In the genomic region with DNA sequence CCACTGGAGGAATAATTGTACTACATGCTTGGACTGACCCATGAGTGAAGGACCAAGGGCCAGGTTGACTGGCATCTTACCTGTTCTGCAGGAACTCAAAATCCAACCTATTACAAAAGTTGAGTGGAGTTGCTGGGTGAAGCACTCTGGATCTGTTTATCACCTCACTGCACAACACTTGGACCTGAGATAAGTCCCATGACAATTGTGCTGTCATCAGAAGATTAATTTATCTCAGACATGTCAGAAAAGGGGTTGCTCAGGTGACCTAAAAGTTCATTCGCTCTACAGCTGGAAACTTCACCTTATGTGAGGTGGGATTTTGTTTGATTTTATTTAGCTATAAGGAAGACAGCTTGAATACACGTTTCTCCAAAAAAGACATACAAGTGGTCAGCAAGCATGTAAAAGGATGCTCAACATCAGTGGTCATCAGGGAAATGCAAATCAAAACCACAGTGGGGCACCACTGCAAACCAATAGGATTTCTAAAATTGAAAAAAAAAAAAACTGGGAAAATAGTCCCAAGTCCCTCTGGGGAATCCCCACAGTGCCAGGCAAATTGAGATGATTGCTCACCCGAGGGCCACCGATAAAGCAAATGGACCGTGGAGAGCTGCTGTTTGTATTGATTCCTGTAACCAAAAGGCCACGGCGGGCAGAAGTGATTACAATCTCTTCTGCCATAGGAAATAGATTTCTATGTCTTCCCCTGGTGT, we compare ENCODE assay signal across 18 cellular contexts.
DNase-seq lines count a peak whose midpoint lies in the region; ATAC-seq, FAIRE-seq and TF ChIP-seq lines count a peak whose summit lies in the region.
"Had no signal": no experiment of that assay in that cellular context is flagged by ENCODE, and none has a peak within 500 bp of the region (broad histone marks: within the 10 kb centered on the region; RNA-seq: fewer than 3 reads in every experiment).

No MANE protein-coding gene starts in this region.

- DNase-seq in COLO668 (lab: John Stamatoyannopoulos, UW; ENCODE audit: unreplicated experiment) = peak; percentile 37
- DNase-seq in IMR-90 = peak; percentile 17
- peak in 1 of 4 experiments; percentile 53 for DNase-seq in K562 (ENCODE audit: extremely low read depth in 1 of 4, low spot score in 3 of 4)
- no peak for DNase-seq in mesendoderm
- no peak for DNase-seq in NK-92 (lab: John Stamatoyannopoulos, UW; ENCODE audit: unreplicated experiment)
- no peak for DNase-seq in NCI-H510A treated with DMSO at 0.1 percent for 48 hours (lab: John Stamatoyannopoulos, UW)
- no peak for DNase-seq in activated T-cell treated with anti-CD3 and anti-CD28 coated beads, Interleukin-2, amount 50 U/mL, for 4 hours
- no peak for DNase-seq in SIG-M5 treated with dmso at 0.1 percent for 504 hours (lab: John Stamatoyannopoulos, UW; ENCODE audit: unreplicated experiment)
- DNase-seq: CD4-positive, alpha-beta T cell; DND-41; NCI-H1436 treated with DMSO at 0.1 percent for 48 hours; NCI-H345; NCI-H748 treated with DMSO at 0.1 percent for 48 hours; Peyer's patch; SJCRH30; SW 1271 had no signal

- no peaks in the 10 kb centered on the region for H3K4me1 Mint-ChIP-seq in activated T-cell treated with anti-CD3 and anti-CD28 coated beads, Interleukin-2, amount 50 U/mL, for 4 hours (ENCODE audit: low read depth)
- H3K4me1 Mint-ChIP-seq: B cell had no signal

- peak overlapping the region; percentile 21; the same call in 1 of the 2 replicates for H2AK5ac ChIP-seq in IMR-90 (ENCODE audit: low read depth, low read length)
- H2AK5ac ChIP-seq in mesendoderm (ENCODE audit: low read length) = no peak overlapping the region

- intact Hi-C loops in IMR-90 (cut with micrococcal nuclease) (no loop called here), K562 (cut with micrococcal nuclease) (loop anchor here (5.0 kb wide), 1 partner anchor 70 kb away; a partner anchor contains a TSS)

- H3K4me2 ChIP-seq in IMR-90 (ENCODE audit: low read depth, low read length) (no peak overlapping the region), K562 (ENCODE audit: insufficient read depth, low read length) (peak overlapping the region; percentile 32; the same call in 1 of the 2 replicates), mesendoderm (ENCODE audit: low read length) (no peak overlapping the region)

- H3K36me3 ChIP-seq in IMR-90 (ENCODE audit: control insufficient read depth, insufficient read depth, low read length) (no peaks in the 10 kb centered on the region), K562 (ENCODE audit: control insufficient read depth, insufficient read depth, low read length) (no peaks in the 10 kb centered on the region), mesendoderm (ENCODE audit: control insufficient read depth, insufficient read depth, low read length) (no peaks in the 10 kb centered on the region)
- H3K36me3 ChIP-seq: Peyer's patch, SJCRH30 had no signal

- H3K9me1 ChIP-seq in IMR-90 (ENCODE audit: insufficient read depth, low read length) (peaks cover 9% of the 10 kb centered on the region), K562 (ENCODE audit: control insufficient read depth, insufficient read depth, low read length) (no peaks in the 10 kb centered on the region)

- no peak for TF ChIP-seq POLR2A in IMR-90 (IDR thresholded peaks at IDR 0.05; ENCODE audit: low read depth, low read length)
- TF ChIP-seq POLR2A in K562 (conservative IDR thresholded peaks at IDR 0.05) = no peak

- H3K79me1 ChIP-seq in IMR-90 (ENCODE audit: low read depth in 1 of 2, low read length in 2 of 2) = no peaks in the 10 kb centered on the region
- H3K79me1 ChIP-seq in mesendoderm (ENCODE audit: low read length) = no peaks in the 10 kb centered on the region

- H3K27me3 ChIP-seq in IMR-90 (ENCODE audit: control insufficient read depth, insufficient read depth, low read length) = no peaks in the 10 kb centered on the region
- no peaks in the 10 kb centered on the region for H3K27me3 ChIP-seq in K562 (ENCODE audit: control insufficient read depth in 2 of 2, insufficient read depth in 2 of 2, low read length in 2 of 2)
- H3K27me3 ChIP-seq in mesendoderm (ENCODE audit: insufficient read depth, low read length, poor library complexity) = no peaks in the 10 kb centered on the region
- H3K27me3 ChIP-seq: Peyer's patch, SJCRH30 had no signal

- H3K9me3 ChIP-seq in IMR-90 (ENCODE audit: control insufficient read depth, insufficient read depth, low read length) (no peaks in the 10 kb centered on the region), K562 (replicated peaks; ENCODE audit: control insufficient read depth, insufficient read depth, low read depth, low read length) (no peaks in the 10 kb centered on the region)
- H3K9me3 ChIP-seq: Peyer's patch, SJCRH30 had no signal

- H4K8ac ChIP-seq in IMR-90 (ENCODE audit: low read depth in 2 of 2, low read length in 2 of 2) (no peak overlapping the region), mesendoderm (ENCODE audit: low read depth, low read length) (no peak overlapping the region)

- no peaks in the 10 kb centered on the region for H3K36me3 Mint-ChIP-seq in activated T-cell treated with anti-CD3 and anti-CD28 coated beads, Interleukin-2, amount 50 U/mL, for 4 hours (ENCODE audit: insufficient read depth)

- no peak overlapping the region for H2AFZ ChIP-seq in IMR-90 (replicated peaks; ENCODE audit: low read length, poor library complexity)
- no peak overlapping the region for H2AFZ ChIP-seq in K562 (ENCODE audit: low read depth, low read length)

- no peak for TF ChIP-seq CTCF in IMR-90 (conservative IDR thresholded peaks at IDR 0.05; ENCODE audit: low read depth, low read length)
- no peak for TF ChIP-seq CTCF in K562 (IDR thresholded peaks at IDR 0.05 in 2 of 3, conservative IDR thresholded peaks at IDR 0.05 in 1 of 3; ENCODE audit: insufficient read depth in 2 of 3, low read depth in 1 of 3, low read length in 3 of 3)

- no peak overlapping the region for H2AK9ac ChIP-seq in IMR-90 (replicated peaks; ENCODE audit: low read depth, low read length, poor library complexity)

- in situ Hi-C loops in IMR-90 (cut with MboI; ENCODE audit: low sequenced_read_pairs) (no loop called here), K562 (cut with MboI) (no loop called here)

- H3K23ac ChIP-seq in IMR-90 (ENCODE audit: low read depth, low read length) = no peak overlapping the region
- H3K23ac ChIP-seq in mesendoderm (ENCODE audit: low read length) = no peak overlapping the region

- BruUV-seq in IMR-90 (replicated peaks; lab: Mats Ljungman, UMichigan) (no TSS peak), K562 (replicated peaks; lab: Mats Ljungman, UMichigan) (no TSS peak)

- H4K20me1 ChIP-seq in IMR-90 (ENCODE audit: insufficient read depth, low read length) (no peaks in the 10 kb centered on the region), K562 (replicated peaks; ENCODE audit: control insufficient read depth, insufficient read depth, low read length) (no peaks in the 10 kb centered on the region)

- H3K56ac ChIP-seq in IMR-90 (ENCODE audit: extremely low read depth, insufficient read depth, low read length) = no peak overlapping the region
- no peak overlapping the region for H3K56ac ChIP-seq in mesendoderm (ENCODE audit: low read length)

- H3K9me3 Mint-ChIP-seq in activated T-cell treated with anti-CD3 and anti-CD28 coated beads, Interleukin-2, amount 50 U/mL, for 4 hours = no peaks in the 10 kb centered on the region
- H3K9me3 Mint-ChIP-seq: CD4-positive, alpha-beta T cell had no signal

- H2BK20ac ChIP-seq in IMR-90 (ENCODE audit: low read depth, low read length) = 0 out of 2 replicates have a peak overlapping the region, but pooled peaks have one; percentile 14

- TF ChIP-seq EP300 in K562 (IDR thresholded peaks at IDR 0.05; ENCODE audit: low read length) = peak; percentile 82

- H3K4ac ChIP-seq in IMR-90 (ENCODE audit: low read depth, low read length) (no peak overlapping the region), mesendoderm (ENCODE audit: low read depth, low read length) (no peak overlapping the region)

- peak; percentile 49 for FAIRE-seq in K562 (lab: Jason Lieb, UNC)
- FAIRE-seq: H1 had no signal

- H4K5ac ChIP-seq in IMR-90 (ENCODE audit: low read depth, low read length) (no peak overlapping the region), mesendoderm (ENCODE audit: low read length) (no peak overlapping the region)

- H3K27ac ChIP-seq in IMR-90 (ENCODE audit: insufficient read depth, low read length) = no peak overlapping the region
- H3K27ac ChIP-seq in K562 (ENCODE audit: extremely low read depth, low read depth, low read length) = no peak overlapping the region
- H3K27ac ChIP-seq in mesendoderm (ENCODE audit: low read depth, low read length) = no peak overlapping the region
- H3K27ac ChIP-seq: Peyer's patch, SJCRH30 had no signal

- WGBS in IMR-90 (ENCODE audit: extremely low coverage in 2 of 2, insufficient read length in 1 of 2), 2 experiments = 76% methylated on average over 5 of the region's 7 CpGs; no CpG with 5 or more reads in 1 of the 2 experiments
- whole genome bisulfite sequencing in K562 (ENCODE audit: insufficient coverage, low coverage, missing lambda C conversion rate) = 28% methylated on average over 7 of the region's 7 CpGs
- WGBS in mesendoderm (ENCODE audit: extremely low coverage, insufficient coverage, low lambda C conversion rate) = no CpG with 5 or more reads among the region's 7 CpGs

- dilution Hi-C loops in IMR-90 (cut with HindIII; ENCODE audit: low sequenced_read_pairs, unreplicated experiment) = no loop called here

- H3K79me2 ChIP-seq in K562 (ENCODE audit: control insufficient read depth, insufficient read depth, low read length) (no peaks in the 10 kb centered on the region), mesendoderm (ENCODE audit: control insufficient read depth, insufficient read depth, low read length) (no peaks in the 10 kb centered on the region)

- H3K4me3 Mint-ChIP-seq in activated T-cell treated with anti-CD3 and anti-CD28 coated beads, Interleukin-2, amount 50 U/mL, for 4 hours = no peak overlapping the region
- H3K4me3 Mint-ChIP-seq: B cell; CD4-positive, alpha-beta T cell had no signal

- peaks cover 9% of the 10 kb centered on the region for H3K4me1 ChIP-seq in IMR-90 (ENCODE audit: control insufficient read depth, insufficient read depth, low read length)
- peaks cover 0 to 22% of the 10 kb centered on the region in 2 experiments; a peak in 3 of 5 replicates for H3K4me1 ChIP-seq in K562 (replicated peaks in 1 of 2; ENCODE audit: control insufficient read depth in 2 of 2, insufficient read depth in 2 of 2, low read length in 2 of 2)
- peaks cover 3% of the 10 kb centered on the region for H3K4me1 ChIP-seq in mesendoderm (ENCODE audit: control insufficient read depth, low read depth, low read length)

- no peaks in the 10 kb centered on the region for H3K27me3 Mint-ChIP-seq in activated T-cell treated with anti-CD3 and anti-CD28 coated beads, Interleukin-2, amount 50 U/mL, for 4 hours (ENCODE audit: low read depth)
- H3K27me3 Mint-ChIP-seq: B cell; CD4-positive, alpha-beta T cell had no signal

- no peak overlapping the region for H3K14ac ChIP-seq in IMR-90 (replicated peaks; ENCODE audit: low read depth, low read length)

- POLR2A ChIA-PET in IMR-90 (lab: Charles Lee; ENCODE audit: unreplicated experiment) (no interaction called here), K562 (lab: Yijun Ruan, JAX) (interaction anchor here (1.1 kb wide), 1 partner anchor 8 kb away, joined by 4 read pairs; no protein-coding TSS in a partner anchor)

- no peak overlapping the region for H3K18ac ChIP-seq in IMR-90 (ENCODE audit: low read depth, low read length)
- no peak overlapping the region for H3K18ac ChIP-seq in mesendoderm (ENCODE audit: low read length)

- H2BK5ac ChIP-seq in IMR-90 (ENCODE audit: low read depth, low read length, poor library complexity, severe bottlenecking) = no peak overlapping the region
- H2BK5ac ChIP-seq in mesendoderm (ENCODE audit: low read length) = no peak overlapping the region

- no peak overlapping the region for H2BK15ac ChIP-seq in IMR-90 (ENCODE audit: low read depth, low read length)
- H2BK15ac ChIP-seq in mesendoderm (replicated peaks; ENCODE audit: low read depth) = peak overlapping the region; percentile 64

- no peak overlapping the region for H3K4me3 ChIP-seq in IMR-90 (ENCODE audit: insufficient read depth, low read depth, low read length)
- H3K4me3 ChIP-seq in K562 = no peak overlapping the region
- no peak overlapping the region for H3K4me3 ChIP-seq in mesendoderm (ENCODE audit: low read length)
- H3K4me3 ChIP-seq: Peyer's patch, SJCRH30 had no signal

- TF ChIP-seq RAD21 in IMR-90 (IDR thresholded peaks at IDR 0.05; ENCODE audit: low read length) (no peak), K562 (CRISPR knock-in tag; conservative IDR thresholded peaks at IDR 0.05 in 1 of 2, IDR thresholded peaks at IDR 0.05 in 1 of 2) (no peak)

- H2BK120ac ChIP-seq in IMR-90 (ENCODE audit: low read depth, low read length) (no peak overlapping the region; the same call in 1 of the 2 replicates), mesendoderm (ENCODE audit: low read depth, low read length) (no peak overlapping the region)

- no peak overlapping the region for H4K91ac ChIP-seq in IMR-90 (ENCODE audit: insufficient read depth, low read depth, low read length)

- CTCF ChIA-PET in IMR-90 (lab: Yijun Ruan, JAX) (interaction anchor here (0.6 kb wide), 1 partner anchor 87 kb away, joined by 3 read pairs; no protein-coding TSS in a partner anchor), K562 (lab: Yijun Ruan, JAX; ENCODE audit: low intra/inter-chr PET ratio) (interaction anchor here (0.7 kb wide), 1 partner anchor 770 kb away, joined by 4 read pairs; no protein-coding TSS in a partner anchor)

- ATAC-seq in IMR-90 (ENCODE audit: low read depth) (no peak), K562 (peak; percentile 19; the same call in 1 of the 3 replicates)
- ATAC-seq in activated T-cell treated with anti-CD3 and anti-CD28 coated beads, Interleukin-2, amount 50 U/mL, for 4 hours = no peak

- H3K9ac ChIP-seq in IMR-90 (ENCODE audit: low read depth, low read length) = no peak overlapping the region
- no peak overlapping the region for H3K9ac ChIP-seq in K562 (ENCODE audit: insufficient read depth in 1 of 2, low read depth in 2 of 2, low read length in 2 of 2)
- no peak overlapping the region for H3K9ac ChIP-seq in mesendoderm (ENCODE audit: low read length)

Comparison
In these comparisons a context has a peak if more than half of its experiments do, and no peak if none do; other contexts are left out.
1. DNase-seq: peak in COLO668 (single experiment) and IMR-90 (single experiment); none in mesendoderm (single experiment), NK-92 (single experiment), NCI-H510A treated with DMSO at 0.1 percent for 48 hours (single experiment), activated T-cell treated with anti-CD3 and anti-CD28 coated beads, Interleukin-2, amount 50 U/mL, for 4 hours (single experiment) and SIG-M5 treated with dmso at 0.1 percent for 504 hours (single experiment).